2 cellular contexts compared by ENCODE assay signal in genomic region chr17:7748098-7748775, GRCh38.
TF ChIP-seq lines count a peak whose summit lies in the region.

No MANE protein-coding gene starts in this region.

TF ChIP-seq in HEK293, 187 proteins besides CTCF, POLR2A, EP300 and RAD21 (continued from another document):
- TF ChIP-seq PRDM6 (tag by site-specific recombination; IDR thresholded peaks at IDR 0.05) (0 out of 2 replicates have a peak, but pooled peaks have one; percentile 3), ZNF19 (tag by site-specific recombination; IDR thresholded peaks at IDR 0.05; ENCODE audit: low read depth) (no peak), ZNF202 (tag by site-specific recombination; IDR thresholded peaks at IDR 0.05; ENCODE audit: borderline replicate concordance) (no peak), MZF1 (tag by site-specific recombination; IDR thresholded peaks at IDR 0.05; ENCODE audit: borderline replicate concordance) (no peak), ZNF558 (tag by site-specific recombination; IDR thresholded peaks at IDR 0.05) (no peak)
TF ChIP-seq in HEK293: peak in this region for 2.

TF ChIP-seq in SK-N-SH treated with all-trans-retinoic acid at 6 μM for 48 hours, 23 proteins besides CTCF, POLR2A, EP300 and RAD21 (continued from another document):
- no peak for TF ChIP-seq CREB5 (CRISPR knock-in tag; IDR thresholded peaks at IDR 0.05; ENCODE audit: low read depth)
- TF ChIP-seq ARNTL (CRISPR knock-in tag; IDR thresholded peaks at IDR 0.05; ENCODE audit: borderline replicate concordance, low read depth): no peak
